ENCODE assay signal across 26 cellular contexts in the genomic region with DNA sequence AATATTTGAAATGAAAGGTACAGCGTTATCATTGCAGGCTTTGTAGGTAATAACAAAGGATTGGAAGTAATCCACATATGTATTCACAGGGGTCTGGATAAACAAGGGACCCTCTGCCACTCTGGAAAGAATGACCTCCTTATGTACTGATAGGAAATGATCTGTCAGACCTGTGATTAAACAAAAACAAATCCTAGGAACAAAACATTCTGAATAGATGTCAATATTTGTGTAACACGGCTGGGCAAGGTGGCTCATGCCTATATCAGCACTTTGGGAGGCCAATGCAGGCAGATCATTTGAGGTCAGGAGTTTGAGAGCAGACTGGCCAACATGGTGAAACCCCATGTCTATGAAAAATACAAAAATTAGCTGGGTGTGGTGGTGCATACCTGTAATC. TPM values are rescaled to one million over a fixed set of nuclear protein-coding genes. Genes with fewer than 3 reads are reported as not detected.
DNase-seq lines count a peak whose midpoint lies in the region; ATAC-seq, FAIRE-seq and TF ChIP-seq lines count a peak whose summit lies in the region.
"Had no signal": no experiment of that assay in that cellular context is flagged by ENCODE, and none has a peak within 500 bp of the region (broad histone marks: within the 10 kb centered on the region; RNA-seq: fewer than 3 reads in every experiment).

No MANE protein-coding gene starts in this region.

- TF ChIP-seq RAD21 in liver (IDR thresholded peaks at IDR 0.05), result peak; percentile 33 to 45
- TF ChIP-seq RAD21 in HepG2 (CRISPR knock-in tag; IDR thresholded peaks at IDR 0.05), result no peak

- DNase-seq in HepG2 (ENCODE audit: low spot score) (no peak), NCI-H774 (lab: John Stamatoyannopoulos, UW) (peak; percentile 40), endothelial cell of umbilical vein (ENCODE audit: low read depth, low spot score) (no peak), ACHN (no peak), GM12892 (ENCODE audit: insufficient read length) (no peak), DMS79 (lab: John Stamatoyannopoulos, UW) (no peak)
- DNase-seq: C1 segment of cervical spinal cord; CD4-positive, alpha-beta memory T cell; COR-L47; DMS79 treated with DMSO at 0.1 percent for 48 hours; GF-D8; Karpas-422; NCI-H1092 treated with DMSO at 0.1 percent for 48 hours; NCI-H1436; NCI-H1930; NCI-H2107; NCI-H524 treated with DMSO at 0.1 percent for 48 hours; NK-92 treated with Interleukin-12 subunit alpha and Interleukin-12 subunit beta, amount 100 ng/mL, for 24 hours; PC-3; SJCRH30 had no signal

- dilution Hi-C loops in endothelial cell of umbilical vein (cut with MboI; ENCODE audit: extremely low pct_ligation_motif_present, low sequenced_read_pairs), result no loop called here

- no peak for TF ChIP-seq CTCF in liver (IDR thresholded peaks at IDR 0.05; ENCODE audit: low read depth, low read length, missing input control)
- no peak for TF ChIP-seq CTCF in HepG2 (CRISPR knock-in tag; IDR thresholded peaks at IDR 0.05)
- TF ChIP-seq CTCF in endothelial cell of umbilical vein (IDR thresholded peaks at IDR 0.05; ENCODE audit: extremely low read depth in 1 of 2, insufficient read depth in 1 of 2, low read depth in 1 of 2, low read length in 2 of 2), result no peak

- H3K36me3 ChIP-seq in liver (ENCODE audit: control insufficient read depth in 4 of 4, insufficient read depth in 3 of 4, low read depth in 1 of 4, low read length in 3 of 4) (peaks cover 0 to 7% (median 3%) of the 10 kb centered on the region in 4 donors), HepG2 (replicated peaks in 1 of 2; ENCODE audit: control insufficient read depth in 1 of 2, insufficient read depth in 2 of 2, low read length in 2 of 2) (no peaks in the 10 kb centered on the region), endothelial cell of umbilical vein (ENCODE audit: control insufficient read depth in 2 of 2, extremely low read depth in 1 of 2, insufficient read depth in 2 of 2, low read length in 2 of 2) (peaks cover 0 to under 1% of the 10 kb centered on the region in 2 experiments)
- H3K36me3 ChIP-seq: SJCRH30 had no signal

- CTCF ChIA-PET in HepG2 (lab: Yijun Ruan, JAX; ENCODE audit: low intra/inter-chr PET ratio, low total read pairs) (no interaction called here), endothelial cell of umbilical vein (lab: Charles Lee) (interaction anchor here (0.9 kb wide), 1 partner anchor 48 kb away, joined by 3 read pairs; no protein-coding TSS in a partner anchor)

- H3K9me3 ChIP-seq in liver (ENCODE audit: control insufficient read depth in 4 of 4, low read length in 3 of 4), result no peaks in the 10 kb centered on the region
- no peaks in the 10 kb centered on the region for H3K9me3 ChIP-seq in HepG2 (ENCODE audit: low read length)
- H3K9me3 ChIP-seq in endothelial cell of umbilical vein (replicated peaks; ENCODE audit: control insufficient read depth, insufficient read depth, low read length), result no peaks in the 10 kb centered on the region
- H3K9me3 ChIP-seq: A549, SJCRH30 had no signal

- no peak overlapping the region for H3K4me3 ChIP-seq in liver (ENCODE audit: low read depth in 1 of 3, low read length in 3 of 3)
- H3K4me3 ChIP-seq in HepG2 (replicated peaks in 1 of 3; ENCODE audit: insufficient read depth in 1 of 3, low read depth in 2 of 3, low read length in 3 of 3), result no peak overlapping the region
- no peak overlapping the region for H3K4me3 ChIP-seq in endothelial cell of umbilical vein (replicated peaks in 1 of 3; ENCODE audit: insufficient read depth in 1 of 3, low read depth in 1 of 3, low read length in 3 of 3)
- H3K4me3 ChIP-seq: A549, SJCRH30 had no signal

- WGBS in liver, result 26% methylated on average over 2 of the region's 2 CpGs
- 25% methylated on average over 2 of the region's 2 CpGs for WGBS in HepG2 (ENCODE audit: low lambda C conversion rate)

- BruUV-seq in HepG2 (replicated peaks; lab: Mats Ljungman, UMichigan) (no TSS peak), endothelial cell of umbilical vein (replicated peaks; lab: Mats Ljungman, UMichigan) (no TSS peak)

- H3K9ac ChIP-seq in liver (ENCODE audit: low read depth in 1 of 2, low read length in 2 of 2) (peak overlapping the region in 1 of 2 donors; percentile 82), HepG2 (ENCODE audit: insufficient read depth, low read depth, low read length) (no peak overlapping the region), endothelial cell of umbilical vein (replicated peaks; ENCODE audit: extremely low read depth, insufficient read depth, low read length) (no peak overlapping the region)

- H3K27ac ChIP-seq in liver (ENCODE audit: low read depth in 1 of 2, low read length in 2 of 2) (peak overlapping the region; percentile 92 to 96), HepG2 (ENCODE audit: extremely low read length, insufficient read depth, low read length) (no peak overlapping the region), endothelial cell of umbilical vein (ENCODE audit: insufficient read depth, low read depth, low read length) (no peak overlapping the region)
- H3K27ac ChIP-seq: A549, SJCRH30 had no signal

- no peak for ATAC-seq in HepG2
- ATAC-seq: A549, HCT116, PC-3, SK-N-SH treated with all-trans-retinoic acid at 6 μM for 48 hours had no signal

- POLR2A ChIA-PET in HepG2 (lab: Yijun Ruan, JAX), result no interaction called here
- POLR2A ChIA-PET in endothelial cell of umbilical vein (lab: Charles Lee), result no interaction called here

- H3K79me2 ChIP-seq in HepG2 (ENCODE audit: insufficient read depth, low read length), result no peaks in the 10 kb centered on the region
- no peaks in the 10 kb centered on the region for H3K79me2 ChIP-seq in endothelial cell of umbilical vein (ENCODE audit: control insufficient read depth, insufficient read depth, low read length)

- in situ Hi-C loops in HepG2 (cut with HindIII; ENCODE audit: extremely low pct_ligation_motif_present, low pct_unique_long_range_greater_than_20kb), result no loop called here
- in situ Hi-C loops in ACHN (cut with HindIII; ENCODE audit: low pct_ligation_motif_present, low pct_unique_long_range_greater_than_20kb, low sequenced_read_pairs), result no loop called here

- H3K4me1 ChIP-seq in liver (ENCODE audit: control insufficient read depth in 4 of 4, insufficient read depth in 4 of 4, low read length in 3 of 4), result peaks cover 1 to 70% (median 37%) of the 10 kb centered on the region in 4 donors
- H3K4me1 ChIP-seq in HepG2 (ENCODE audit: insufficient read depth, low read length), result no peaks in the 10 kb centered on the region
- H3K4me1 ChIP-seq in endothelial cell of umbilical vein (ENCODE audit: control insufficient read depth, extremely low read depth, insufficient read depth, low read length), result peaks cover 1% of the 10 kb centered on the region
- H3K4me1 ChIP-seq: A549, SJCRH30 had no signal

- H3K27me3 ChIP-seq in liver (ENCODE audit: control insufficient read depth in 4 of 4, insufficient read depth in 4 of 4, low read length in 3 of 4) (no peaks in the 10 kb centered on the region), HepG2 (ENCODE audit: control insufficient read depth in 1 of 2, insufficient read depth in 2 of 2, low read length in 2 of 2) (peaks cover 0 to 2% of the 10 kb centered on the region in 2 experiments; a peak in 1 of 5 replicates), endothelial cell of umbilical vein (ENCODE audit: control insufficient read depth in 2 of 2, insufficient read depth in 2 of 2, low read length in 2 of 2) (no peaks in the 10 kb centered on the region)
- H3K27me3 ChIP-seq: SJCRH30 had no signal

- intact Hi-C loops in HepG2 (cut with micrococcal nuclease; ENCODE audit: unreplicated experiment) (no loop called here), endothelial cell of umbilical vein (cut with micrococcal nuclease) (no loop called here)

- no peak for TF ChIP-seq POLR2A in HepG2 (IDR thresholded peaks at IDR 0.05; ENCODE audit: insufficient read depth in 1 of 2, low read depth in 2 of 2, low read length in 2 of 2)
- TF ChIP-seq POLR2A in endothelial cell of umbilical vein (IDR thresholded peaks at IDR 0.05; ENCODE audit: low read depth, low read length), result no peak
- no peak for TF ChIP-seq POLR2A in GM12892 (IDR thresholded peaks at IDR 0.05; ENCODE audit: low read depth, low read length)

- no peaks in the 10 kb centered on the region for H4K20me1 ChIP-seq in HepG2 (ENCODE audit: insufficient read depth, low read length)
- H4K20me1 ChIP-seq in endothelial cell of umbilical vein (replicated peaks; ENCODE audit: control insufficient read depth, extremely low read depth, insufficient read depth, low read length), result peaks cover 2% of the 10 kb centered on the region

- FAIRE-seq in HepG2 (lab: Jason Lieb, UNC) (no peak), endothelial cell of umbilical vein (lab: Jason Lieb, UNC) (peak; percentile 52), GM12892 (lab: Jason Lieb, UNC) (no peak)
- FAIRE-seq: A549, GM12891, GM19239 had no signal

- no peaks in the 10 kb centered on the region for H3K9me1 ChIP-seq in endothelial cell of umbilical vein (replicated peaks; ENCODE audit: control insufficient read depth, extremely low read depth, insufficient read depth, low read length)

- H3K4me2 ChIP-seq in HepG2 (ENCODE audit: low read depth, low read length) (no peak overlapping the region), endothelial cell of umbilical vein (ENCODE audit: insufficient read depth, low read length) (no peak overlapping the region)
- H3K4me2 ChIP-seq: A549 had no signal

- TF ChIP-seq EP300 in HepG2 (IDR thresholded peaks at IDR 0.05; ENCODE audit: low read depth in 2 of 2, low read length in 2 of 2) (no peak), HepG2 (CRISPR knock-in tag; IDR thresholded peaks at IDR 0.05; ENCODE audit: borderline replicate concordance) (no peak)

- H2AFZ ChIP-seq in HepG2 (ENCODE audit: low read length) (no peak overlapping the region), endothelial cell of umbilical vein (ENCODE audit: low read depth, low read length) (no peak overlapping the region)

RNA-seq across cellular contexts. Expression of a gene that starts 42.3 kb away (rescaled TPM):
- 10 to 100 TPM; 26.9 to 52.2 TPM for total RNA-seq in liver
- 10 to 100 TPM; 27.2 to 29.1 TPM for polyA plus RNA-seq in liver
- 69.1 and 71.4 TPM in 2 replicates for total RNA-seq in HepG2 (2016; rRNA removed; fragmentation: Illumina TruSeq; extraction: Trizol)
- 12.3 and 15.9 TPM in 2 replicates for total RNA-seq in HepG2 (2016; cell fraction: cytosol; rRNA removed; fragmentation: Illumina TruSeq; extraction: Trizol; ENCODE audit: low read depth)
- total RNA-seq in HepG2 (2016; cell fraction: insoluble cytoplasmic fraction; rRNA removed; fragmentation: Illumina TruSeq; extraction: Trizol), result 58.5 and 66.7 TPM in 2 replicates
- total RNA-seq in HepG2 (2016; cell fraction: membrane; rRNA removed; fragmentation: Illumina TruSeq; extraction: Trizol), result 16.2 and 18.1 TPM in 2 replicates
- total RNA-seq in HepG2 (2016; cell fraction: nucleus; rRNA removed; fragmentation: Illumina TruSeq; extraction: Trizol), result 50.6 and 60.7 TPM in 2 replicates
- polyA plus RNA-seq in HepG2 (2011; rRNA removed), result 51.7 and 52.1 TPM in 2 replicates
- polyA plus RNA-seq in HepG2 (2011; cell fraction: cytosol; rRNA removed), result 24.9 and 27.2 TPM in 2 replicates
- 138 and 148 TPM in 2 replicates for polyA plus RNA-seq in HepG2 (2011; cell fraction: nucleus; rRNA removed)
- polyA plus RNA-seq in HepG2 (2012), result 44.6 and 48.0 TPM in 2 replicates
- polyA plus RNA-seq in HepG2 (2016; cell fraction: cytosol; fragmentation: Illumina TruSeq; extraction: Trizol; ENCODE audit: low read depth), result 2.3 and 3.1 TPM in 2 replicates
- 59.3 and 62.8 TPM in 2 replicates for polyA plus RNA-seq in HepG2 (2016; cell fraction: insoluble cytoplasmic fraction; fragmentation: Illumina TruSeq; extraction: Trizol; ENCODE audit: low read depth)
- 7.1 and 8.4 TPM in 2 replicates for polyA plus RNA-seq in HepG2 (2016; cell fraction: membrane; fragmentation: Illumina TruSeq; extraction: Trizol; ENCODE audit: low read depth)
- 140 and 147 TPM in 2 replicates for polyA plus RNA-seq in HepG2 (2016; cell fraction: nucleus; fragmentation: Illumina TruSeq; extraction: Trizol; ENCODE audit: insufficient read depth, low read depth)
- polyA minus RNA-seq in HepG2 (2011; rRNA and poly(A)+ RNA removed; ENCODE audit: low replicate concordance), result 25.9 and 113 TPM in 2 replicates
- 17.2 and 20.0 TPM in 2 replicates for polyA minus RNA-seq in HepG2 (2011; cell fraction: cytosol; rRNA and poly(A)+ RNA removed)
- polyA minus RNA-seq in HepG2 (2011; cell fraction: nucleus; rRNA and poly(A)+ RNA removed), result 82.3 and 82.4 TPM in 2 replicates
- total RNA-seq in endothelial cell of umbilical vein, result 73.0 and 85.4 TPM in 2 replicates
- polyA plus RNA-seq in endothelial cell of umbilical vein, result 40.7 and 53.7 TPM in 2 replicates
- 49.1 and 52.7 TPM in 2 replicates for polyA plus RNA-seq in endothelial cell of umbilical vein (2011; cell fraction: cytosol; rRNA removed)
- 169 and 200 TPM in 2 replicates for polyA plus RNA-seq in endothelial cell of umbilical vein (2011; cell fraction: nucleus; rRNA removed)
- polyA plus RNA-seq in endothelial cell of umbilical vein (2012), result 55.7 and 69.0 TPM in 2 replicates
- 54.9 and 63.4 TPM in 2 replicates for polyA minus RNA-seq in endothelial cell of umbilical vein
- 80.2 TPM for polyA minus RNA-seq in endothelial cell of umbilical vein (2011; cell fraction: cytosol; rRNA and poly(A)+ RNA removed)
- polyA minus RNA-seq in endothelial cell of umbilical vein (2011; cell fraction: nucleus; rRNA and poly(A)+ RNA removed), result 59.6 and 69.7 TPM in 2 replicates
- polyA plus RNA-seq in GM12892 (2012; ENCODE audit: missing spikeins), result 61.9 TPM

RNA-seq across cellular contexts. Expression of a gene that starts 42.7 kb away (rescaled TPM):
- total RNA-seq in liver, result 10 to 100 TPM in 1 of 2 donors, 1 to 10 TPM in 1; 6.3 to 87.0 TPM
- 10 to 100 TPM; 43.1 to 52.2 TPM for polyA plus RNA-seq in liver
- 6.1 and 7.1 TPM in 2 replicates for total RNA-seq in HepG2 (2016; rRNA removed; fragmentation: Illumina TruSeq; extraction: Trizol)
- total RNA-seq in HepG2 (2016; cell fraction: cytosol; rRNA removed; fragmentation: Illumina TruSeq; extraction: Trizol; ENCODE audit: low read depth), result 2.8 and 4.1 TPM in 2 replicates
- total RNA-seq in HepG2 (2016; cell fraction: insoluble cytoplasmic fraction; rRNA removed; fragmentation: Illumina TruSeq; extraction: Trizol), result 5.8 and 5.9 TPM in 2 replicates
- 5.5 and 6.5 TPM in 2 replicates for total RNA-seq in HepG2 (2016; cell fraction: membrane; rRNA removed; fragmentation: Illumina TruSeq; extraction: Trizol)
- 4.9 and 7.7 TPM in 2 replicates for total RNA-seq in HepG2 (2016; cell fraction: nucleus; rRNA removed; fragmentation: Illumina TruSeq; extraction: Trizol)
- polyA plus RNA-seq in HepG2 (2011; rRNA removed), result 9.9 and 11.3 TPM in 2 replicates
- polyA plus RNA-seq in HepG2 (2011; cell fraction: cytosol; rRNA removed), result 7.8 and 8.2 TPM in 2 replicates
- polyA plus RNA-seq in HepG2 (2011; cell fraction: nucleus; rRNA removed), result 10.7 TPM in 2 replicates
- polyA plus RNA-seq in HepG2 (2012), result 4.4 and 4.9 TPM in 2 replicates
- polyA plus RNA-seq in HepG2 (2016; cell fraction: cytosol; fragmentation: Illumina TruSeq; extraction: Trizol; ENCODE audit: low read depth), result 3.6 and 3.9 TPM in 2 replicates
- 8.8 and 9.6 TPM in 2 replicates for polyA plus RNA-seq in HepG2 (2016; cell fraction: insoluble cytoplasmic fraction; fragmentation: Illumina TruSeq; extraction: Trizol; ENCODE audit: low read depth)
- polyA plus RNA-seq in HepG2 (2016; cell fraction: membrane; fragmentation: Illumina TruSeq; extraction: Trizol; ENCODE audit: low read depth), result 6.4 and 6.8 TPM in 2 replicates
- polyA plus RNA-seq in HepG2 (2016; cell fraction: nucleus; fragmentation: Illumina TruSeq; extraction: Trizol; ENCODE audit: insufficient read depth, low read depth), result 8.8 and 9.4 TPM in 2 replicates
- polyA minus RNA-seq in HepG2 (2011; rRNA and poly(A)+ RNA removed; ENCODE audit: low replicate concordance), result 19.3 and 93.8 TPM in 2 replicates
- 2.8 and 4.6 TPM in 2 replicates for polyA minus RNA-seq in HepG2 (2011; cell fraction: cytosol; rRNA and poly(A)+ RNA removed)
- 10.6 and 11.2 TPM in 2 replicates for polyA minus RNA-seq in HepG2 (2011; cell fraction: nucleus; rRNA and poly(A)+ RNA removed)
- 12.4 and 14.8 TPM in 2 replicates for total RNA-seq in endothelial cell of umbilical vein
- polyA plus RNA-seq in endothelial cell of umbilical vein, result 11.6 and 16.6 TPM in 2 replicates
- 5.6 and 7.0 TPM in 2 replicates for polyA plus RNA-seq in endothelial cell of umbilical vein (2011; cell fraction: cytosol; rRNA removed)
- 8.0 and 9.0 TPM in 2 replicates for polyA plus RNA-seq in endothelial cell of umbilical vein (2011; cell fraction: nucleus; rRNA removed)
- polyA plus RNA-seq in endothelial cell of umbilical vein (2012), result 6.4 and 7.8 TPM in 2 replicates
- 6.6 and 8.3 TPM in 2 replicates for polyA minus RNA-seq in endothelial cell of umbilical vein
- 37.5 TPM for polyA minus RNA-seq in endothelial cell of umbilical vein (2011; cell fraction: cytosol; rRNA and poly(A)+ RNA removed)
- 7.0 and 7.5 TPM in 2 replicates for polyA minus RNA-seq in endothelial cell of umbilical vein (2011; cell fraction: nucleus; rRNA and poly(A)+ RNA removed)
- 6.5 TPM for polyA plus RNA-seq in GM12892 (2012; ENCODE audit: missing spikeins)

Comparison
In these comparisons a context has a peak if more than half of its experiments do, and no peak if none do; other contexts are left out.
1. H3K27ac ChIP-seq: peak in liver (2 of 2); none in HepG2 (single experiment) and endothelial cell of umbilical vein (single experiment).